ENCODE assay signal across 8 cellular contexts in genomic region chr11:73982595-73982989, GRCh38. TPM values are rescaled to one million over a fixed set of nuclear protein-coding genes. Genes with fewer than 3 reads are reported as not detected.
A peak's percentile ranks its signal among the peaks of the same experiment; 100 is the strongest.
DNase-seq lines count a peak whose midpoint lies in the region; ATAC-seq and TF ChIP-seq lines count a peak whose summit lies in the region.

TSS of gene UCP2 (minus strand) at chr11:73982843. CDS start at chr11:73978378, 4,465 bp downstream.

- peak within 1 kb of the TSS; percentile 92 for H3K27ac ChIP-seq in effector memory CD4-positive, alpha-beta T cell (ENCODE audit: insufficient read depth, low read length, poor library complexity, severe bottlenecking)
- H3K27ac ChIP-seq in mesenchymal stem cell (ENCODE audit: low read length, poor library complexity, severe bottlenecking), result peak within 1 kb of the TSS; percentile 58

- H3K9me3 ChIP-seq in effector memory CD4-positive, alpha-beta T cell (ENCODE audit: control insufficient read depth, low read length), result no peaks in the 10 kb centered on the region
- H3K9me3 ChIP-seq in mesenchymal stem cell (ENCODE audit: control insufficient read depth, low read length), result no peaks in the 10 kb centered on the region

- H3K4me3 Mint-ChIP-seq in activated CD8-positive, alpha-beta T cell treated with anti-CD3 and anti-CD28 coated beads for 36 hours, result peak within 1 kb of the TSS; percentile 86

- WGBS in mesenchymal stem cell, result 3% methylated on average over 39 of the region's 43 CpGs

- H4K91ac ChIP-seq in mesenchymal stem cell (ENCODE audit: low read length), result no peak within 1 kb of the TSS

- peak within 1 kb of the TSS; percentile 60 for H2AFZ ChIP-seq in mesenchymal stem cell (ENCODE audit: low read depth, low read length)

- H3K27me3 Mint-ChIP-seq in activated CD8-positive, alpha-beta T cell treated with anti-CD3 and anti-CD28 coated beads for 36 hours, result no peaks in the 10 kb centered on the region

- H3K4me1 Mint-ChIP-seq in activated CD8-positive, alpha-beta T cell treated with anti-CD3 and anti-CD28 coated beads for 36 hours (ENCODE audit: low read depth), result peaks cover 46% of the 10 kb centered on the region

- DNase-seq in BJ (ENCODE audit: low read depth) (no peak), NCI-H82 treated with DMSO at 0.1 percent for 48 hours (lab: John Stamatoyannopoulos, UW; ENCODE audit: unreplicated experiment) (peak; percentile 63), mesenchymal stem cell (peak; percentile 86)
- DNase-seq in activated CD8-positive, alpha-beta T cell treated with anti-CD3 and anti-CD28 coated beads for 36 hours, result peak; percentile 89
- DNase-seq in effector memory CD4-positive, alpha-beta T cell, result peak; percentile 74 to 77 (median 74)
- DNase-seq in stimulated activated CD8-positive, alpha-beta memory T cell treated with anti-CD3 and anti-CD28 coated beads, Interleukin-12 subunit alpha, Interleukin-12 subunit beta, amount 100 ng/mL, for 24 hours (ENCODE audit: extremely low read depth), result peak; percentile 73

- peak within 1 kb of the TSS in 1 of 2 experiments; percentile 63 for H3K4ac ChIP-seq in mesenchymal stem cell (ENCODE audit: low read depth in 1 of 2, low read length in 2 of 2)

- H2BK15ac ChIP-seq in mesenchymal stem cell (ENCODE audit: low read depth, poor library complexity, severe bottlenecking), result no peak within 1 kb of the TSS

- H2AK5ac ChIP-seq in mesenchymal stem cell (ENCODE audit: low read length, severe bottlenecking), result no peak within 1 kb of the TSS

- H3K9me3 Mint-ChIP-seq in activated CD8-positive, alpha-beta T cell treated with anti-CD3 and anti-CD28 coated beads for 36 hours, result no peaks in the 10 kb centered on the region

- H3K23ac ChIP-seq in mesenchymal stem cell (ENCODE audit: low read length in 2 of 2), result no peak within 1 kb of the TSS

- intact Hi-C loops in activated CD8-positive, alpha-beta T cell treated with anti-CD3 and anti-CD28 coated beads for 36 hours (cut with micrococcal nuclease), result loop anchor here (5.0 to 10.0 kb wide), 2 partner anchors 35 to 192 kb away; partner anchors contain the start of genes C2CD3 and PPME1

- TF ChIP-seq CTCF in BJ (IDR thresholded peaks at IDR 0.05; ENCODE audit: insufficient read depth, low read depth, low read length), result no peak
- no peak for TF ChIP-seq CTCF in activated CD8-positive, alpha-beta T cell treated with anti-CD3 and anti-CD28 coated beads for 36 hours (IDR thresholded peaks at IDR 0.05)

- peak within 1 kb of the TSS; percentile 67 for H3K4me3 ChIP-seq in BJ (ENCODE audit: low read depth, low read length)
- peak within 1 kb of the TSS; percentile 71 for H3K4me3 ChIP-seq in effector memory CD4-positive, alpha-beta T cell (ENCODE audit: insufficient read depth, low read depth, low read length, poor library complexity, severe bottlenecking)
- H3K4me3 ChIP-seq in mesenchymal stem cell (ENCODE audit: insufficient read depth in 1 of 2, low read depth in 1 of 2, low read length in 2 of 2), result peak within 1 kb of the TSS; percentile 66 to 89

- no peak within 1 kb of the TSS for H2BK120ac ChIP-seq in mesenchymal stem cell (ENCODE audit: low read depth, low read length)

- peak within 1 kb of the TSS; percentile 33 to 74 for H3K18ac ChIP-seq in mesenchymal stem cell (ENCODE audit: low read depth in 1 of 2, low read length in 2 of 2)

- CTCF ChIA-PET in BJ (lab: Yijun Ruan, JAX), result interaction anchor here (0.9 to 1.3 kb wide), 2 partner anchors 10 to 19 kb away, joined by 3 to 4 read pairs; no protein-coding TSS in a partner anchor
- CTCF ChIA-PET in activated CD8-positive, alpha-beta T cell treated with anti-CD3 and anti-CD28 coated beads for 36 hours (lab: Charles Lee), result interaction anchor here (0.8 to 4.7 kb wide), 2 partner anchors 18 to 26 kb away, joined by 4 to 17 read pairs; partner anchors contain the start of gene UCP3

- H3K27me3 ChIP-seq in BJ (ENCODE audit: control insufficient read depth, insufficient read depth, low read length), result no peaks in the 10 kb centered on the region
- H3K27me3 ChIP-seq in effector memory CD4-positive, alpha-beta T cell (replicated peaks; ENCODE audit: control insufficient read depth, insufficient read depth, low read length, poor library complexity, severe bottlenecking), result no peaks in the 10 kb centered on the region
- peaks cover 0 to 4% of the 10 kb centered on the region in 2 experiments for H3K27me3 ChIP-seq in mesenchymal stem cell (ENCODE audit: control insufficient read depth in 1 of 2, insufficient read depth in 1 of 2, low read length in 2 of 2)

- peak; percentile 47 for ATAC-seq in GM19351 (IDR thresholded peaks at IDR 0.05; ENCODE audit: unreplicated experiment)
- ATAC-seq in HG03460 (IDR thresholded peaks at IDR 0.05; ENCODE audit: unreplicated experiment), result peak; percentile 43
- ATAC-seq in activated CD8-positive, alpha-beta T cell treated with anti-CD3 and anti-CD28 coated beads for 36 hours, result peak; percentile 67

- H3K4me2 ChIP-seq in mesenchymal stem cell (ENCODE audit: low read length, poor library complexity, severe bottlenecking), result peak within 1 kb of the TSS; percentile 74

- no peaks in the 10 kb centered on the region for H3K36me3 ChIP-seq in BJ (ENCODE audit: control insufficient read depth, insufficient read depth, low read length)
- H3K36me3 ChIP-seq in effector memory CD4-positive, alpha-beta T cell (ENCODE audit: control insufficient read depth, insufficient read depth, low read length), result peaks cover 26% of the 10 kb centered on the region
- H3K36me3 ChIP-seq in mesenchymal stem cell (ENCODE audit: control insufficient read depth in 1 of 2, insufficient read depth in 2 of 2, low read depth in 1 of 2, low read length in 2 of 2), result peaks cover 0 to 11% of the 10 kb centered on the region in 2 experiments

- peaks cover 45% of the 10 kb centered on the region for H3K36me3 Mint-ChIP-seq in activated CD8-positive, alpha-beta T cell treated with anti-CD3 and anti-CD28 coated beads for 36 hours (ENCODE audit: low read depth)

- H4K8ac ChIP-seq in mesenchymal stem cell (ENCODE audit: low read length), result no peak within 1 kb of the TSS

- peak within 1 kb of the TSS in 1 of 2 experiments; percentile 91 for H3K14ac ChIP-seq in mesenchymal stem cell (ENCODE audit: low read length in 2 of 2)

- H2BK12ac ChIP-seq in mesenchymal stem cell (ENCODE audit: low read length in 2 of 2), result peak within 1 kb of the TSS in 1 of 2 experiments; percentile 60

- H3K4me1 ChIP-seq in effector memory CD4-positive, alpha-beta T cell (ENCODE audit: control insufficient read depth, insufficient read depth, low read length, poor library complexity, severe bottlenecking), result peaks cover 45% of the 10 kb centered on the region
- peaks cover 27% of the 10 kb centered on the region for H3K4me1 ChIP-seq in mesenchymal stem cell (ENCODE audit: control insufficient read depth, insufficient read depth, low read depth, low read length)

- POLR2A ChIA-PET in BJ (lab: Charles Lee), result interaction anchor here (0.6 kb wide), 1 partner anchor 627 kb away, joined by 3 read pairs; no protein-coding TSS in a partner anchor
- POLR2A ChIA-PET in activated CD8-positive, alpha-beta T cell treated with anti-CD3 and anti-CD28 coated beads for 36 hours (lab: Charles Lee), result interaction anchor here (0.9 to 16.4 kb wide), 8 partner anchors 12 to 55 kb away, joined by 3 to 269 read pairs (median 44); partner anchors contain the start of gene UCP3

- peaks cover 8% of the 10 kb centered on the region for H3K79me1 ChIP-seq in mesenchymal stem cell (replicated peaks; ENCODE audit: low read length, poor library complexity, severe bottlenecking)

- H3K27ac Mint-ChIP-seq in activated CD8-positive, alpha-beta T cell treated with anti-CD3 and anti-CD28 coated beads for 36 hours, result peak within 1 kb of the TSS; percentile 98

- H3K9ac ChIP-seq in mesenchymal stem cell (ENCODE audit: low read length), result peak within 1 kb of the TSS; percentile 77

- H2BK5ac ChIP-seq in mesenchymal stem cell (ENCODE audit: low read depth, low read length, poor library complexity, severe bottlenecking), result no peak within 1 kb of the TSS

RNA-seq across cellular contexts. Expression of gene UCP2, which starts in this region (rescaled TPM):
- 15.7 and 26.6 TPM in 2 replicates for polyA plus RNA-seq in BJ (2011; rRNA removed)
- 31.5 and 33.8 TPM in 2 replicates for polyA minus RNA-seq in BJ (2011; rRNA and poly(A)+ RNA removed)
- 100 to 1,000 TPM; 244 to 252 TPM for total RNA-seq in activated CD8-positive, alpha-beta T cell treated with anti-CD3 and anti-CD28 coated beads for 36 hours
- polyA plus RNA-seq in mesenchymal stem cell (2013, experiment 1 of 2), result 19.7 TPM
- 20.0 TPM for polyA plus RNA-seq in mesenchymal stem cell (2013, experiment 2 of 2)
